In the genomic region with DNA sequence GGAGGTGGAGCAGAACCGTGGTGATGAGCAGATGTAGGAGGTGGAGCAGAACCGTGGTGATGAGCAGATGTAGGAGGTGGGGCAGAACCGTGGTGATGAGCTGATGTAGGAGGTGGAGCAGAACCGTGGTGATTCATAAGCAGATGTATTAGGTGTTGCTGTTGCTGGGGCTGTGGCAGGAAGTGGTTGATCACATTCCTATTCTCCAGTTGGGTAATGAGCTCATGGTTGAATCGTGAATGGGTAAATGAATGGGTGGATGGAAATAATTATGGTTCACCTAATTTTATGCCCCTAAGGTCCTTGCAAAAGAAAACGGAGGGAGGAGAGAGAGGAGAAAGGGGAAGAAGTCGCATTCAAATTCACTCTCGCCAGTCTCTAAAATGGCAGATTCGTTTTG, we compare ENCODE assay signal across 9 cellular contexts. TPM values are rescaled to one million over a fixed set of nuclear protein-coding genes. Genes with fewer than 3 reads are reported as not detected.
A peak's percentile ranks its signal among the peaks of the same experiment; 100 is the strongest.
DNase-seq lines count a peak whose midpoint lies in the region; ATAC-seq and TF ChIP-seq lines count a peak whose summit lies in the region.
"Not testable (repeated sequence)": the region's sequence is repeated elsewhere in the genome, so short reads cannot be mapped to it uniquely, and the experiment has no call there.
"Had no signal": no experiment of that assay in that cellular context is flagged by ENCODE, and none has a peak within 500 bp of the region (broad histone marks: within the 10 kb centered on the region; RNA-seq: fewer than 3 reads in every experiment).

No MANE protein-coding gene starts in this region.

- not testable (repeated sequence) for H3K36me3 Mint-ChIP-seq in HFFc6 (ENCODE audit: low read depth); activated T-cell treated with anti-CD3 and anti-CD28 coated beads, Interleukin-2, amount 50 U/mL, for 24 hours (ENCODE audit: low read depth); stimulated activated naive CD8-positive, alpha-beta T cell treated with anti-CD3 and anti-CD28 coated beads, Interleukin-15, Interleukin-2, amounts not matched to agents 100 ng/mL and 50 ng/mL, for 24 hours (ENCODE audit: low read depth)
- H3K36me3 Mint-ChIP-seq in naive B cell, result peaks cover 0 to 14% of the 10 kb centered on the region in 2 donors

- not testable (repeated sequence) for H3K27me3 Mint-ChIP-seq in HFFc6 (ENCODE audit: insufficient read depth)
- H3K27me3 Mint-ChIP-seq in activated T-cell treated with anti-CD3 and anti-CD28 coated beads, Interleukin-2, amount 50 U/mL, for 24 hours, result peaks cover 45% of the 10 kb centered on the region
- peaks cover 0 to 32% (median 31%) of the 10 kb centered on the region in 3 donors for H3K27me3 Mint-ChIP-seq in naive B cell
- H3K27me3 Mint-ChIP-seq in stimulated activated naive CD8-positive, alpha-beta T cell treated with anti-CD3 and anti-CD28 coated beads, Interleukin-15, Interleukin-2, amounts not matched to agents 100 ng/mL and 50 ng/mL, for 24 hours, result peaks cover 43% of the 10 kb centered on the region

- peak overlapping the region; percentile 61 for H3K4me3 Mint-ChIP-seq in HFFc6
- H3K4me3 Mint-ChIP-seq in activated T-cell treated with anti-CD3 and anti-CD28 coated beads, Interleukin-2, amount 50 U/mL, for 24 hours, result peak overlapping the region; percentile 8
- peak overlapping the region in 2 of 8 donors; percentile 5 to 47 for H3K4me3 Mint-ChIP-seq in naive B cell
- H3K4me3 Mint-ChIP-seq in stimulated activated naive CD8-positive, alpha-beta T cell treated with anti-CD3 and anti-CD28 coated beads, Interleukin-15, Interleukin-2, amounts not matched to agents 100 ng/mL and 50 ng/mL, for 24 hours, result peak overlapping the region; percentile 76

- H3K27me3 ChIP-seq in DND-41 (ENCODE audit: insufficient read depth, low read length, poor library complexity), result not testable (repeated sequence)

- ATAC-seq in DND-41 (ENCODE audit: insufficient read depth, low read depth), result peak; percentile 95
- peak; percentile 46 to 73 for ATAC-seq in naive B cell (ENCODE audit: low read depth in 2 of 2)

- H3K9me3 Mint-ChIP-seq in HFFc6; activated T-cell treated with anti-CD3 and anti-CD28 coated beads, Interleukin-2, amount 50 U/mL, for 24 hours; stimulated activated naive CD8-positive, alpha-beta T cell treated with anti-CD3 and anti-CD28 coated beads, Interleukin-15, Interleukin-2, amounts not matched to agents 100 ng/mL and 50 ng/mL, for 24 hours: not testable (repeated sequence)
- peaks cover 4 to 13% (median 7%) of the 10 kb centered on the region in 7 donors for H3K9me3 Mint-ChIP-seq in naive B cell

- DNase-seq in DND-41 (peak; percentile 61), HFFc6 (peak; percentile 72), NCI-H2196 treated with DMSO at 0.1 percent for 48 hours (lab: John Stamatoyannopoulos, UW; ENCODE audit: unreplicated experiment) (peak; percentile 90), T follicular helper cell (ENCODE audit: low read depth) (peak; percentile 18)
- not testable (repeated sequence) for DNase-seq in activated T-cell treated with anti-CD3 and anti-CD28 coated beads, Interleukin-2, amount 50 U/mL, for 24 hours; naive B cell
- peak; percentile 62 for DNase-seq in central memory CD4-positive, alpha-beta T cell

- H3K27ac Mint-ChIP-seq in HFFc6 (peak overlapping the region; percentile 58; the same call in 1 of the 2 replicates), naive B cell (peak overlapping the region in 4 of 6 donors; percentile 59 to 98 (median 81))
- H3K27ac Mint-ChIP-seq in activated T-cell treated with anti-CD3 and anti-CD28 coated beads, Interleukin-2, amount 50 U/mL, for 24 hours, result peak overlapping the region; percentile 80
- peak overlapping the region; percentile 91 for H3K27ac Mint-ChIP-seq in stimulated activated naive CD8-positive, alpha-beta T cell treated with anti-CD3 and anti-CD28 coated beads, Interleukin-15, Interleukin-2, amounts not matched to agents 100 ng/mL and 50 ng/mL, for 24 hours

- not testable (repeated sequence) for H3K4me2 ChIP-seq in DND-41 (ENCODE audit: insufficient read depth, low read length)

- peaks cover 11% of the 10 kb centered on the region for H3K4me1 ChIP-seq in DND-41 (ENCODE audit: insufficient read depth, low read length)

- not testable (repeated sequence) for H3K79me2 ChIP-seq in DND-41 (ENCODE audit: insufficient read depth, low read length)

- H3K4me3 ChIP-seq in DND-41 (ENCODE audit: low read depth in 1 of 2, low read length in 2 of 2), result not testable (repeated sequence)

- TF ChIP-seq CTCF in DND-41 (IDR thresholded peaks at IDR 0.05; ENCODE audit: borderline replicate concordance, extremely low read depth, low read length, poor library complexity, severe bottlenecking); HFFc6 (IDR thresholded peaks at IDR 0.05): not testable (repeated sequence)

- not testable (repeated sequence) for H3K9ac ChIP-seq in DND-41 (ENCODE audit: low read depth, low read length)

- 0 out of 2 replicates have a peak overlapping the region, but pooled peaks have one; percentile 37 for H2AFZ ChIP-seq in DND-41 (ENCODE audit: low read depth, low read length)

- H4K20me1 ChIP-seq in DND-41 (ENCODE audit: insufficient read depth, low read length), result not testable (repeated sequence)

- not testable (repeated sequence) for H3K9me3 ChIP-seq in DND-41 (ENCODE audit: insufficient read depth, low read length, severe bottlenecking)

- peak overlapping the region; percentile 63 for H3K27ac ChIP-seq in DND-41 (ENCODE audit: low read length)

- peaks cover 29% of the 10 kb centered on the region for H3K4me1 Mint-ChIP-seq in HFFc6 (ENCODE audit: low read depth)
- H3K4me1 Mint-ChIP-seq in activated T-cell treated with anti-CD3 and anti-CD28 coated beads, Interleukin-2, amount 50 U/mL, for 24 hours (ENCODE audit: low read depth), result peaks cover 25% of the 10 kb centered on the region
- H3K4me1 Mint-ChIP-seq in naive B cell, result peaks cover 10 to 17% (median 14%) of the 10 kb centered on the region in 3 donors
- H3K4me1 Mint-ChIP-seq in stimulated activated naive CD8-positive, alpha-beta T cell treated with anti-CD3 and anti-CD28 coated beads, Interleukin-15, Interleukin-2, amounts not matched to agents 100 ng/mL and 50 ng/mL, for 24 hours (ENCODE audit: low read depth), result peaks cover 30% of the 10 kb centered on the region

- H3K36me3 ChIP-seq in DND-41 (ENCODE audit: insufficient read depth, low read length), result not testable (repeated sequence)

RNA-seq across cellular contexts. Expression of a gene that starts 26.4 kb away (rescaled TPM):
- total RNA-seq in HFFc6 (2021; fragmentation: NEBNext Ultra II Directional; extraction: Animal tissue kit (Norgen Biotek cat#: 25700)), result not detected
- polyA plus RNA-seq in naive B cell (ENCODE audit: low read depth in 6 of 6), result not detected
- total RNA-seq: T-helper 1 cell treated with Interleukin-12 subunit alpha and Interleukin-12 subunit beta and Interleukin-4 antibody, amounts not matched to agents 30 ng/mL and 1 ng/mL, for 36 hours had no signal

RNA-seq across cellular contexts. Expression of a gene that starts 38.0 kb away (rescaled TPM):
- total RNA-seq in HFFc6 (2021; fragmentation: NEBNext Ultra II Directional; extraction: Animal tissue kit (Norgen Biotek cat#: 25700)), result 10 to 100 TPM; 31.7 to 42.2 (median 33.4) TPM
- polyA plus RNA-seq in naive B cell (ENCODE audit: low read depth in 6 of 6), result 1 to 10 TPM; 2.4 to 5.1 (median 3.9) TPM
